12 cellular contexts compared by ENCODE assay signal in genomic region chr10:24718031-24718855, GRCh38. TPM values are rescaled to one million over a fixed set of nuclear protein-coding genes. Genes with fewer than 3 reads are reported as not detected.
A peak's percentile ranks its signal among the peaks of the same experiment; 100 is the strongest.
DNase-seq lines count a peak whose midpoint lies in the region; TF ChIP-seq lines count a peak whose summit lies in the region.
"Had no signal": no experiment of that assay in that cellular context is flagged by ENCODE, and none has a peak within 500 bp of the region (broad histone marks: within the 10 kb centered on the region; RNA-seq: fewer than 3 reads in every experiment).

No MANE protein-coding gene starts in this region.

- WGBS in mesendoderm (ENCODE audit: extremely low coverage, insufficient coverage, low lambda C conversion rate) = no CpG with 5 or more reads among the region's 10 CpGs

- no peak overlapping the region for H2AK5ac ChIP-seq in mesendoderm (ENCODE audit: low read length)

- peaks cover 75% of the 10 kb centered on the region for H3K79me2 ChIP-seq in Loucy (ENCODE audit: insufficient read depth, low read length)
- peaks cover 36% of the 10 kb centered on the region for H3K79me2 ChIP-seq in mesendoderm (ENCODE audit: control insufficient read depth, insufficient read depth, low read length)

- H3K79me1 ChIP-seq in mesendoderm (ENCODE audit: low read length) = peaks cover 22% of the 10 kb centered on the region

- H3K18ac ChIP-seq in mesendoderm (ENCODE audit: low read length) = no peak overlapping the region

- no peaks in the 10 kb centered on the region for H3F3A ChIP-seq in Loucy (ENCODE audit: low read depth)

- H3K9ac ChIP-seq in Loucy (ENCODE audit: low read depth, low read length, poor library complexity, severe bottlenecking) (peak overlapping the region; percentile 86), mesendoderm (ENCODE audit: low read length) (peak overlapping the region; percentile 17)

- TF ChIP-seq CTCF in BJ (IDR thresholded peaks at IDR 0.05; ENCODE audit: insufficient read depth, low read depth, low read length) = no peak
- no peak for TF ChIP-seq CTCF in Loucy (conservative IDR thresholded peaks at IDR 0.05; ENCODE audit: low read length)
- TF ChIP-seq CTCF in coronary artery (IDR thresholded peaks at IDR 0.05) = no peak

- peaks cover 37% of the 10 kb centered on the region for H4K20me1 ChIP-seq in Loucy (ENCODE audit: insufficient read depth, low read length, poor library complexity, severe bottlenecking)

- no peak overlapping the region for H2BK120ac ChIP-seq in mesendoderm (ENCODE audit: low read depth, low read length)

- POLR2A ChIA-PET in BJ (lab: Charles Lee) = no interaction called here

- H4K5ac ChIP-seq in mesendoderm (ENCODE audit: low read length) = no peak overlapping the region

- no peak overlapping the region for H3K27ac ChIP-seq in coronary artery
- H3K27ac ChIP-seq in mesendoderm (ENCODE audit: low read depth, low read length) = no peak overlapping the region
- H3K27ac ChIP-seq: pancreas had no signal

- H2AFZ ChIP-seq in Loucy (ENCODE audit: low read length) = no peak overlapping the region

- H3K4me2 ChIP-seq in Loucy (ENCODE audit: low read depth, low read length, poor library complexity, severe bottlenecking) (peak overlapping the region; percentile 91), mesendoderm (ENCODE audit: low read length) (peak overlapping the region; percentile 11)

- no peak overlapping the region for H2BK5ac ChIP-seq in mesendoderm (ENCODE audit: low read length)

- 0 out of 2 replicates have a peak, but pooled peaks cover 1% of the 10 kb centered on the region for H3K36me3 ChIP-seq in BJ (ENCODE audit: control insufficient read depth, insufficient read depth, low read length)
- no peaks in the 10 kb centered on the region for H3K36me3 ChIP-seq in Loucy (ENCODE audit: insufficient read depth, low read length)
- no peaks in the 10 kb centered on the region for H3K36me3 ChIP-seq in mesendoderm (ENCODE audit: control insufficient read depth, insufficient read depth, low read length)
- H3K36me3 ChIP-seq: pancreas had no signal

- H3K4me1 ChIP-seq in Loucy (ENCODE audit: insufficient read depth, low read length, poor library complexity, severe bottlenecking) (peaks cover 67% of the 10 kb centered on the region), mesendoderm (ENCODE audit: control insufficient read depth, low read depth, low read length) (peaks cover 13% of the 10 kb centered on the region)

- H3K56ac ChIP-seq in mesendoderm (ENCODE audit: low read length) = peak overlapping the region; percentile 30

- H3K4me3 ChIP-seq in BJ (ENCODE audit: low read depth, low read length) = peak overlapping the region; percentile 57
- H3K4me3 ChIP-seq in Loucy (ENCODE audit: low read length, poor library complexity, severe bottlenecking) = peak overlapping the region; percentile 75
- H3K4me3 ChIP-seq in coronary artery = peak overlapping the region; percentile 75
- H3K4me3 ChIP-seq in mesendoderm (ENCODE audit: low read length) = no peak overlapping the region
- H3K4me3 ChIP-seq: pancreas had no signal

- H3K27me3 ChIP-seq in BJ (ENCODE audit: control insufficient read depth, insufficient read depth, low read length) (no peaks in the 10 kb centered on the region), Loucy (ENCODE audit: insufficient read depth, low read length, poor library complexity, severe bottlenecking) (no peaks in the 10 kb centered on the region), mesendoderm (ENCODE audit: insufficient read depth, low read length, poor library complexity) (no peaks in the 10 kb centered on the region)
- H3K27me3 ChIP-seq: pancreas had no signal

- H2BK15ac ChIP-seq in mesendoderm (replicated peaks; ENCODE audit: low read depth) = no peak overlapping the region

- DNase-seq in BJ (ENCODE audit: low read depth) (peak; percentile 54), coronary artery (ENCODE audit: low spot score) (no peak), mesendoderm (no peak), SK-N-DZ (ENCODE audit: low spot score) (no peak), NK-92 (lab: John Stamatoyannopoulos, UW; ENCODE audit: unreplicated experiment) (no peak)
- no peak for DNase-seq in activated CD4-positive, CD25-positive, alpha-beta regulatory T cell treated with anti-CD3 and anti-CD28 coated beads, Interleukin-2, amount 50 U/mL, for 72 hours
- DNase-seq in activated effector memory CD4-positive, alpha-beta T cell treated with Interleukin-2 at 50 U/mL for 16 hours = no peak
- DNase-seq: activated CD8-positive, alpha-beta memory T cell treated with anti-CD3 and anti-CD28 coated beads, Interleukin-2, amount 10 ng/mL, durations not matched to agents 7 days and 5 days; immature natural killer cell; NCI-H2107; pancreas had no signal

- H3K4ac ChIP-seq in mesendoderm (ENCODE audit: low read depth, low read length) = no peak overlapping the region

- H4K8ac ChIP-seq in mesendoderm (ENCODE audit: low read depth, low read length) = no peak overlapping the region

- H3K9me3 ChIP-seq in Loucy (ENCODE audit: insufficient read depth, low read depth, low read length) = no peaks in the 10 kb centered on the region
- H3K9me3 ChIP-seq: pancreas had no signal

- no peaks in the 10 kb centered on the region for H3K9me2 ChIP-seq in Loucy (replicated peaks; ENCODE audit: low read depth, low read length)

- H3K23ac ChIP-seq in mesendoderm (ENCODE audit: low read length) = peak overlapping the region; percentile 37

- CTCF ChIA-PET in BJ (lab: Yijun Ruan, JAX) = interaction anchor here (0.9 kb wide), 1 partner anchor 10 kb away, joined by 3 read pairs; no protein-coding TSS in a partner anchor

RNA-seq across cellular contexts. Expression of gene ARHGAP21, which starts 5.4 kb away (rescaled TPM):
- polyA plus RNA-seq in BJ (2011; rRNA removed) = 75.8 and 99.4 TPM in 2 replicates
- polyA minus RNA-seq in BJ (2011; rRNA and poly(A)+ RNA removed) = 99.2 and 104 TPM in 2 replicates
- polyA plus RNA-seq in mesendoderm (2013, experiment 1 of 2) = 28.4 TPM
- 27.2 TPM for polyA plus RNA-seq in mesendoderm (2013, experiment 2 of 2)
- polyA plus RNA-seq in SK-N-DZ (2014; cell fraction: cytosol; rRNA removed) = 28.6 and 32.3 TPM in 2 replicates
- 65.8 and 109 TPM in 2 replicates for polyA plus RNA-seq in SK-N-DZ (2014; cell fraction: nucleus; rRNA removed)
